ENCODE assay signal across 20 cellular contexts in the genomic region with DNA sequence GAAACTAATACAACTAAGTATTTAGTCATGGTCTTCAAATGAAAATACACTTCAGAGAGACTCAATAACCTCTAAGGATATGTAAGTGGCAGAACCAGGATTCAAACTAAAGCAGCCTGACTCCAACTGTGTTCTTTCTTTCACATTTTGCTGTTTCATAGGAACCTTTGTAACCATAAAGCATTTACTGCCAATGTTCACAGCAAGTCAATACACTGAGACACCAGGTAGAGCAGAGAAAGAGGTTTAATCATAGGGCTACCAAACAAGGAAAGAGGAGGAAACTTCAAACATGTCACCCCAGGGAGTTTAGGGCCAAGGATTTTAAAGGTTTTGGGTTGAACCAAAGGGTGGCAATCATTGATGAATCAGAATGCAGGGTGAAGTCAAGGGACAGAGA.
"Had no signal": no experiment of that assay in that cellular context is flagged by ENCODE, and none has a peak within 500 bp of the region (broad histone marks: within the 10 kb centered on the region; RNA-seq: fewer than 3 reads in every experiment).

No MANE protein-coding gene starts in this region.

- H3K4me3 Mint-ChIP-seq: immature natural killer cell, mesothelial cell of epicardium, naive B cell had no signal

- H3K4me1 Mint-ChIP-seq: mesothelial cell of epicardium had no signal

- H3K4me3 ChIP-seq: coronary artery, dorsolateral prefrontal cortex, esophagus muscularis mucosa, gastroesophageal sphincter, heart left ventricle, hepatocyte, left lung, lower lobe of right lung had no signal

- H3K27ac ChIP-seq: coronary artery, dorsolateral prefrontal cortex, esophagus muscularis mucosa, foreskin keratinocyte, gastroesophageal sphincter, heart left ventricle, hepatocyte, left lung, lower lobe of right lung had no signal

- H3K27me3 Mint-ChIP-seq: naive B cell had no signal

- H3K27me3 ChIP-seq: dorsolateral prefrontal cortex, esophagus muscularis mucosa, foreskin keratinocyte, gastroesophageal sphincter, heart left ventricle, hepatocyte, left lung had no signal

- H3K4me1 ChIP-seq: esophagus muscularis mucosa, gastroesophageal sphincter had no signal

- H3K27ac Mint-ChIP-seq: mesothelial cell of epicardium, naive B cell had no signal

- H3K36me3 ChIP-seq: esophagus muscularis mucosa, gastroesophageal sphincter, heart left ventricle, left lung, lower lobe of right lung had no signal

- ATAC-seq: foreskin keratinocyte, gastroesophageal sphincter, heart left ventricle, left lung, left ventricle myocardium superior, lower lobe of right lung had no signal

- DNase-seq: dermis blood vessel endothelial cell; dorsolateral prefrontal cortex; effector CD4-positive, alpha-beta T cell; effector memory CD4-positive, alpha-beta T cell; foreskin keratinocyte; heart left ventricle; hypothalamus; immature natural killer cell; islet precursor cell; kidney; kidney glomerular epithelial cell; left lung; left ventricle myocardium superior; lower lobe of right lung; naive B cell had no signal

- H3K9me3 ChIP-seq: left lung, lower lobe of right lung had no signal
